ENCODE assay signal across 16 cellular contexts in genomic region chr4:143699331-143700059, GRCh38. TPM values are rescaled to one million over a fixed set of nuclear protein-coding genes. Genes with fewer than 3 reads are reported as not detected.
DNase-seq lines count a peak whose midpoint lies in the region; ATAC-seq lines count a peak whose summit lies in the region.
"Had no signal": no experiment of that assay in that cellular context is flagged by ENCODE, and none has a peak within 500 bp of the region (broad histone marks: within the 10 kb centered on the region; RNA-seq: fewer than 3 reads in every experiment).

No MANE protein-coding gene starts in this region.

- H3K4me1 Mint-ChIP-seq in activated naive CD4-positive, alpha-beta T cell treated with anti-CD3 and anti-CD28 coated beads, Interleukin-2, amount 10 ng/mL, durations not matched to agents 7 days and 5 days = peaks cover 12% of the 10 kb centered on the region
- H3K4me1 Mint-ChIP-seq in central memory CD8-positive, alpha-beta T cell = no peaks in the 10 kb centered on the region

- H3K4ac ChIP-seq in mesendoderm (ENCODE audit: low read depth, low read length) = no peak overlapping the region

- peak overlapping the region; percentile 66 for H3K23ac ChIP-seq in mesendoderm (ENCODE audit: low read length)

- CTCF ChIA-PET in activated naive CD4-positive, alpha-beta T cell treated with anti-CD3 and anti-CD28 coated beads, Interleukin-2, amount 10 ng/mL, durations not matched to agents 7 days and 5 days (lab: Charles Lee) = interaction anchor here (1.3 kb wide), 1 partner anchor 141 kb away, joined by 4 read pairs; no protein-coding TSS in a partner anchor

- H2AK5ac ChIP-seq in mesendoderm (ENCODE audit: low read length) = no peak overlapping the region

- H3K9me3 Mint-ChIP-seq in activated naive CD4-positive, alpha-beta T cell treated with anti-CD3 and anti-CD28 coated beads, Interleukin-2, amount 10 ng/mL, durations not matched to agents 7 days and 5 days = no peaks in the 10 kb centered on the region
- H3K9me3 Mint-ChIP-seq in central memory CD8-positive, alpha-beta T cell = peaks cover 5% of the 10 kb centered on the region

- peak overlapping the region; percentile 38 for H3K9ac ChIP-seq in mesendoderm (ENCODE audit: low read length)

- H3K9me3 ChIP-seq in thymus (ENCODE audit: control insufficient read depth) = no peaks in the 10 kb centered on the region
- H3K9me3 ChIP-seq: adrenal gland, transverse colon had no signal

- H3K27ac Mint-ChIP-seq in activated naive CD4-positive, alpha-beta T cell treated with anti-CD3 and anti-CD28 coated beads, Interleukin-2, amount 10 ng/mL, durations not matched to agents 7 days and 5 days = no peak overlapping the region
- H3K27ac Mint-ChIP-seq in central memory CD8-positive, alpha-beta T cell (ENCODE audit: low read depth) = no peak overlapping the region
- H3K27ac Mint-ChIP-seq: activated CD4-positive, alpha-beta memory T cell treated with anti-CD3 and anti-CD28 coated beads for 36 hours had no signal

- no peak overlapping the region for H3K56ac ChIP-seq in mesendoderm (ENCODE audit: low read length)

- WGBS in mesendoderm (ENCODE audit: extremely low coverage, insufficient coverage, low lambda C conversion rate) = no CpG with 5 or more reads among the region's 41 CpGs
- WGBS in thymus = 48% methylated on average over 41 of the region's 41 CpGs

- H3K36me3 Mint-ChIP-seq in activated naive CD4-positive, alpha-beta T cell treated with anti-CD3 and anti-CD28 coated beads, Interleukin-2, amount 10 ng/mL, durations not matched to agents 7 days and 5 days = no peaks in the 10 kb centered on the region
- peaks cover 3% of the 10 kb centered on the region for H3K36me3 Mint-ChIP-seq in central memory CD8-positive, alpha-beta T cell (ENCODE audit: insufficient read depth)
- H3K36me3 Mint-ChIP-seq: activated CD4-positive, alpha-beta memory T cell treated with anti-CD3 and anti-CD28 coated beads for 36 hours had no signal

- H3K27me3 Mint-ChIP-seq in activated naive CD4-positive, alpha-beta T cell treated with anti-CD3 and anti-CD28 coated beads, Interleukin-2, amount 10 ng/mL, durations not matched to agents 7 days and 5 days = peaks cover 62% of the 10 kb centered on the region
- H3K27me3 Mint-ChIP-seq in central memory CD8-positive, alpha-beta T cell = peaks cover 32% of the 10 kb centered on the region

- H2BK15ac ChIP-seq in mesendoderm (replicated peaks; ENCODE audit: low read depth) = no peak overlapping the region

- peak overlapping the region; percentile 89 for H3K4me2 ChIP-seq in mesendoderm (ENCODE audit: low read length)

- no peaks in the 10 kb centered on the region for H3K36me3 ChIP-seq in mesendoderm (ENCODE audit: control insufficient read depth, insufficient read depth, low read length)
- no peaks in the 10 kb centered on the region for H3K36me3 ChIP-seq in thymus (ENCODE audit: control insufficient read depth, insufficient read depth)
- H3K36me3 ChIP-seq: adrenal gland, transverse colon had no signal

- H3K27me3 ChIP-seq in mesendoderm (ENCODE audit: insufficient read depth, low read length, poor library complexity) (peaks cover 19% of the 10 kb centered on the region), thymus (ENCODE audit: control insufficient read depth, insufficient read depth) (peaks cover 9% of the 10 kb centered on the region)

- H4K8ac ChIP-seq in mesendoderm (ENCODE audit: low read depth, low read length) = no peak overlapping the region

- no peak overlapping the region for H4K5ac ChIP-seq in mesendoderm (ENCODE audit: low read length)

- no peaks in the 10 kb centered on the region for H3K79me2 ChIP-seq in mesendoderm (ENCODE audit: control insufficient read depth, insufficient read depth, low read length)

- H2BK5ac ChIP-seq in mesendoderm (ENCODE audit: low read length) = no peak overlapping the region

- no peak for DNase-seq in activated naive CD4-positive, alpha-beta T cell treated with anti-CD3 and anti-CD28 coated beads, Interleukin-2, amount 10 ng/mL, durations not matched to agents 7 days and 5 days
- DNase-seq in activated naive CD4-positive, alpha-beta T cell (lab: John Stamatoyannopoulos, UW) = no peak
- DNase-seq in central memory CD8-positive, alpha-beta T cell (ENCODE audit: low spot score in 2 of 2) = no peak
- no peak for DNase-seq in mesendoderm
- no peak for DNase-seq in activated effector memory CD4-positive, alpha-beta T cell treated with anti-CD3 and anti-CD28 coated beads, Interleukin-2, amount 50 U/mL, for 16 hours
- DNase-seq in NCI-H146 (lab: John Stamatoyannopoulos, UW) = no peak
- no peak for DNase-seq in NCI-H128 (lab: John Stamatoyannopoulos, UW; ENCODE audit: unreplicated experiment)
- DNase-seq: activated CD4-positive, alpha-beta memory T cell treated with anti-CD3 and anti-CD28 coated beads for 36 hours; DMS153; effector CD8-positive, alpha-beta T cell; midbrain; SW 1271; transverse colon had no signal

- H3K4me1 ChIP-seq in mesendoderm (ENCODE audit: control insufficient read depth, low read depth, low read length) = no peaks in the 10 kb centered on the region
- H3K4me1 ChIP-seq in thymus (ENCODE audit: control insufficient read depth, insufficient read depth, low read length) = peaks cover 8% of the 10 kb centered on the region

- H3K27ac ChIP-seq in mesendoderm (ENCODE audit: low read depth, low read length) (no peak overlapping the region), thymus (ENCODE audit: low read depth) (no peak overlapping the region)
- H3K27ac ChIP-seq: adrenal gland, transverse colon had no signal

- no peak overlapping the region for H3K4me3 ChIP-seq in mesendoderm (ENCODE audit: low read length)
- peak overlapping the region; percentile 47 for H3K4me3 ChIP-seq in thymus (ENCODE audit: low read length)

- H3K18ac ChIP-seq in mesendoderm (ENCODE audit: low read length) = no peak overlapping the region

- no peaks in the 10 kb centered on the region for H3K79me1 ChIP-seq in mesendoderm (ENCODE audit: low read length)

- H3K4me3 Mint-ChIP-seq in activated naive CD4-positive, alpha-beta T cell treated with anti-CD3 and anti-CD28 coated beads, Interleukin-2, amount 10 ng/mL, durations not matched to agents 7 days and 5 days = peak overlapping the region; percentile 72
- peak overlapping the region; percentile 45 for H3K4me3 Mint-ChIP-seq in central memory CD8-positive, alpha-beta T cell

- no peak for ATAC-seq in central memory CD8-positive, alpha-beta T cell (replicated peaks; ENCODE audit: extremely low read depth, poor library complexity, severe bottlenecking)

- H2BK120ac ChIP-seq in mesendoderm (ENCODE audit: low read depth, low read length) = no peak overlapping the region

RNA-seq across cellular contexts. Expression of gene FREM3, which starts 1.0 kb away (rescaled TPM):
- not detected for polyA plus RNA-seq in mesendoderm (2013, experiment 1 of 2)
- under 0.01 TPM for polyA plus RNA-seq in mesendoderm (2013, experiment 2 of 2)
- polyA plus RNA-seq in thymus = 0.23 TPM
- polyA plus RNA-seq: adrenal gland, AG04450 had no signal
